ENCODE assay signal across 13 cellular contexts in genomic region chr15:67181221-67181639, GRCh38.
A peak's percentile ranks its signal among the peaks of the same experiment; 100 is the strongest.
DNase-seq lines count a peak whose midpoint lies in the region; ATAC-seq, FAIRE-seq and TF ChIP-seq lines count a peak whose summit lies in the region.
"Had no signal": no experiment of that assay in that cellular context is flagged by ENCODE, and none has a peak within 500 bp of the region (broad histone marks: within the 10 kb centered on the region; RNA-seq: fewer than 3 reads in every experiment).

No MANE protein-coding gene starts in this region.

- H3K27me3 ChIP-seq in IMR-90 (ENCODE audit: control insufficient read depth, insufficient read depth, low read length) = no peaks in the 10 kb centered on the region
- H3K27me3 ChIP-seq in H1 (replicated peaks in 1 of 4; ENCODE audit: control insufficient read depth in 3 of 4, extremely low read depth in 1 of 4, insufficient read depth in 3 of 4, low read length in 3 of 4) = no peaks in the 10 kb centered on the region
- no peaks in the 10 kb centered on the region for H3K27me3 ChIP-seq in osteoblast (ENCODE audit: insufficient read depth, low read length)
- no peaks in the 10 kb centered on the region for H3K27me3 ChIP-seq in tibial nerve
- H3K27me3 ChIP-seq: BLaER1 had no signal

- peak overlapping the region; percentile 45; the same call in 1 of the 2 replicates for H3K4ac ChIP-seq in IMR-90 (ENCODE audit: low read depth, low read length)
- H3K4ac ChIP-seq in H1 (replicated peaks; ENCODE audit: insufficient read length, low read depth, low read length) = no peak overlapping the region

- H3K23me2 ChIP-seq in H1 (ENCODE audit: low read depth, low read length) = no peaks in the 10 kb centered on the region

- TF ChIP-seq CTCF in GM12865 (IDR thresholded peaks at IDR 0.05; ENCODE audit: insufficient read depth, low read depth, low read length, missing control alignments) (peak; percentile 6), IMR-90 (conservative IDR thresholded peaks at IDR 0.05; ENCODE audit: low read depth, low read length) (no peak), H1 (IDR thresholded peaks at IDR 0.05; ENCODE audit: control extremely low read depth in 1 of 3, insufficient read depth in 1 of 3, low read depth in 1 of 3, low read length in 3 of 3) (peak in 2 of 3 experiments; percentile 3 to 36; a peak in 1 of 4 replicates), osteoblast (IDR thresholded peaks at IDR 0.05; ENCODE audit: extremely low read depth, low read depth, low read length) (no peak), tibial nerve (IDR thresholded peaks at IDR 0.05) (no peak)

- H3K9me1 ChIP-seq in IMR-90 (ENCODE audit: insufficient read depth, low read length) = peaks cover 65% of the 10 kb centered on the region

- ATAC-seq in IMR-90 (ENCODE audit: low read depth) = no peak

- no peak overlapping the region for H2AK9ac ChIP-seq in IMR-90 (replicated peaks; ENCODE audit: low read depth, low read length, poor library complexity)

- no peak for FAIRE-seq in H1 (lab: Jason Lieb, UNC)

- peaks cover 63 to 91% of the 10 kb centered on the region in 2 experiments for H3K79me1 ChIP-seq in IMR-90 (ENCODE audit: low read depth in 1 of 2, low read length in 2 of 2)
- H3K79me1 ChIP-seq in H1 (ENCODE audit: low read depth, low read length) = peaks cover 2% of the 10 kb centered on the region; the same call in 1 of the 2 replicates

- H4K5ac ChIP-seq in IMR-90 (ENCODE audit: low read depth, low read length) (no peak overlapping the region), H1 (ENCODE audit: insufficient read length, low read depth, low read length) (no peak overlapping the region)

- H2BK20ac ChIP-seq in IMR-90 (ENCODE audit: low read depth, low read length) = peak overlapping the region; percentile 12; the same call in 1 of the 2 replicates
- no peak overlapping the region for H2BK20ac ChIP-seq in H1 (ENCODE audit: low read length)

- dilution Hi-C loops in IMR-90 (cut with HindIII; ENCODE audit: low sequenced_read_pairs, unreplicated experiment) = no loop called here

- H3K4me2 ChIP-seq in IMR-90 (ENCODE audit: low read depth, low read length) = no peak overlapping the region
- H3K4me2 ChIP-seq in H1 (ENCODE audit: insufficient read depth in 1 of 2, low read depth in 2 of 2, low read length in 2 of 2) = no peak overlapping the region
- no peak overlapping the region for H3K4me2 ChIP-seq in osteoblast (ENCODE audit: insufficient read depth, low read length)
- H3K4me2 ChIP-seq: BLaER1 had no signal

- peak overlapping the region in 1 of 2 experiments; percentile 39; a peak in 3 of 4 replicates for H4K8ac ChIP-seq in IMR-90 (ENCODE audit: low read depth in 2 of 2, low read length in 2 of 2)
- no peak overlapping the region for H4K8ac ChIP-seq in H1 (ENCODE audit: extremely low read depth, insufficient read depth, low read length)

- H3K56ac ChIP-seq in IMR-90 (ENCODE audit: extremely low read depth, insufficient read depth, low read length) = no peak overlapping the region
- H3K56ac ChIP-seq in H1 (replicated peaks; ENCODE audit: insufficient read length, low read depth, low read length) = no peak overlapping the region

- H3K36me3 ChIP-seq in IMR-90 (ENCODE audit: control insufficient read depth, insufficient read depth, low read length) (peaks cover 75% of the 10 kb centered on the region), H1 (ENCODE audit: control insufficient read depth in 2 of 4, insufficient read depth in 4 of 4, low read length in 3 of 4) (no peaks in the 10 kb centered on the region; a peak in 2 of 8 replicates), osteoblast (ENCODE audit: insufficient read depth, low read length) (peaks cover 85% of the 10 kb centered on the region), tibial nerve (peaks cover 0 to 65% (median 0%) of the 10 kb centered on the region in 3 donors)

- H2BK15ac ChIP-seq in IMR-90 (ENCODE audit: low read depth, low read length) = no peak overlapping the region; the same call in 2 of the 3 replicates
- no peak overlapping the region for H2BK15ac ChIP-seq in H1 (ENCODE audit: low read length)

- BruUV-seq in IMR-90 (replicated peaks; lab: Mats Ljungman, UMichigan) = no TSS peak

- intact Hi-C loops in IMR-90 (cut with micrococcal nuclease) = no loop called here

- H2AK5ac ChIP-seq in IMR-90 (ENCODE audit: low read depth, low read length) = peak overlapping the region; percentile 76
- no peak overlapping the region for H2AK5ac ChIP-seq in H1 (ENCODE audit: low read depth, low read length)

- H3K27ac ChIP-seq in IMR-90 (ENCODE audit: insufficient read depth, low read length) (peak overlapping the region; percentile 37; the same call in 1 of the 2 replicates), H1 (ENCODE audit: low read depth, low read length) (no peak overlapping the region), osteoblast (ENCODE audit: low read depth, low read length) (peak overlapping the region; percentile 99), tibial nerve (no peak overlapping the region)
- H3K27ac ChIP-seq: BLaER1, parathyroid adenoma, SK-N-MC had no signal

- peaks cover 62% of the 10 kb centered on the region for H3K4me1 ChIP-seq in IMR-90 (ENCODE audit: control insufficient read depth, insufficient read depth, low read length)
- peaks cover 4 to 8% (median 6%) of the 10 kb centered on the region in 4 experiments for H3K4me1 ChIP-seq in H1 (replicated peaks in 1 of 4; ENCODE audit: control insufficient read depth in 3 of 4, insufficient read depth in 4 of 4, low read length in 3 of 4)
- H3K4me1 ChIP-seq in osteoblast (ENCODE audit: insufficient read depth, low read length) = peaks cover 66% of the 10 kb centered on the region
- peaks cover 0 to 48% (median 4%) of the 10 kb centered on the region in 4 donors for H3K4me1 ChIP-seq in tibial nerve
- H3K4me1 ChIP-seq: parathyroid adenoma had no signal

- H2AFZ ChIP-seq in IMR-90 (replicated peaks; ENCODE audit: low read length, poor library complexity) = no peak overlapping the region
- H2AFZ ChIP-seq in H1 (ENCODE audit: low read length) = no peak overlapping the region
- H2AFZ ChIP-seq in osteoblast (ENCODE audit: low read length) = no peak overlapping the region
- H2AFZ ChIP-seq: parathyroid adenoma had no signal

- in situ Hi-C loops in IMR-90 (cut with MboI; ENCODE audit: low sequenced_read_pairs) = no loop called here

- no peaks in the 10 kb centered on the region for H3K9me3 ChIP-seq in IMR-90 (ENCODE audit: control insufficient read depth, insufficient read depth, low read length)
- H3K9me3 ChIP-seq in H1 (ENCODE audit: insufficient read depth in 2 of 2, low read depth in 1 of 2, low read length in 1 of 2) = no peaks in the 10 kb centered on the region
- no peaks in the 10 kb centered on the region for H3K9me3 ChIP-seq in osteoblast (ENCODE audit: low read depth, low read length)
- H3K9me3 ChIP-seq in tibial nerve = no peaks in the 10 kb centered on the region
- H3K9me3 ChIP-seq: BLaER1 had no signal

- H3K79me2 ChIP-seq in H1 (ENCODE audit: control insufficient read depth in 1 of 2, insufficient read depth in 2 of 2, low read length in 2 of 2) (no peaks in the 10 kb centered on the region), osteoblast (ENCODE audit: insufficient read depth, low read length) (peaks cover 55% of the 10 kb centered on the region)
- H3K79me2 ChIP-seq: parathyroid adenoma had no signal

- H3K4me3 ChIP-seq in GM12865 (ENCODE audit: low read depth, low read length) (no peak overlapping the region), IMR-90 (ENCODE audit: insufficient read depth, low read depth, low read length) (no peak overlapping the region), H1 (ENCODE audit: extremely low read depth in 1 of 4, insufficient read depth in 2 of 4, low read depth in 3 of 4, low read length in 4 of 4) (no peak overlapping the region), osteoblast (ENCODE audit: insufficient read depth, low read length) (no peak overlapping the region), tibial nerve (no peak overlapping the region)
- H3K4me3 ChIP-seq: BLaER1, SK-N-MC had no signal

- DNase-seq in GM12865 (ENCODE audit: low read depth) (no peak), IMR-90 (no peak), H1 (ENCODE audit: low read depth in 1 of 2, low spot score in 2 of 2) (no peak), osteoblast (ENCODE audit: insufficient read length, low spot score, missing footprints) (peak; percentile 75), NCI-H128 (lab: John Stamatoyannopoulos, UW; ENCODE audit: unreplicated experiment) (no peak), EL (no peak), tibial nerve (ENCODE audit: low spot score in 2 of 2) (no peak)
- DNase-seq: effector memory CD4-positive, alpha-beta T cell; NCI-H2171 treated with DMSO at 0.1 percent for 48 hours; substantia nigra had no signal

- H2BK120ac ChIP-seq in IMR-90 (ENCODE audit: low read depth, low read length) (peak overlapping the region; percentile 24; the same call in 1 of the 2 replicates), H1 (replicated peaks; ENCODE audit: low read depth, low read length) (no peak overlapping the region)

- TF ChIP-seq EP300 in H1 (IDR thresholded peaks at IDR 0.05; ENCODE audit: borderline replicate concordance in 1 of 2, low read depth in 2 of 2, low read length in 2 of 2) (no peak), tibial nerve (IDR thresholded peaks at IDR 0.05) (no peak)

- WGBS in IMR-90 (ENCODE audit: extremely low coverage in 2 of 2, insufficient read length in 1 of 2), 2 experiments = 96% methylated on average over 9 of the region's 15 CpGs; no CpG with 5 or more reads in 1 of the 2 experiments
- WGBS in H1 (ENCODE audit: extremely low coverage in 1 of 2, insufficient coverage in 1 of 2, insufficient read length in 1 of 2, insufficient replicate concordance in 2 of 2, low coverage in 1 of 2, low lambda C conversion rate in 2 of 2, missing lambda C conversion rate in 1 of 2), 2 experiments = 97% methylated on average over 8 of the region's 15 CpGs; no CpG with 5 or more reads in 1 of the 2 experiments
- 90 to 95% methylated on average over 11 to 15 of the region's 15 CpGs for WGBS in tibial nerve, 2 donors

- CTCF ChIA-PET in IMR-90 (lab: Yijun Ruan, JAX) (no interaction called here), H1 (lab: Charles Lee; ENCODE audit: partially characterized antibody) (interaction anchor here (0.6 to 1.4 kb wide), 4 partner anchors 27 to 265 kb away, joined by 3 to 4 read pairs (median 3); no protein-coding TSS in a partner anchor)

- no peak for TF ChIP-seq POLR2A in IMR-90 (IDR thresholded peaks at IDR 0.05; ENCODE audit: low read depth, low read length)
- TF ChIP-seq POLR2A in H1 (IDR thresholded peaks at IDR 0.05; ENCODE audit: control extremely low read depth in 1 of 2, low read depth in 2 of 2, low read length in 2 of 2) = no peak
- no peak for TF ChIP-seq POLR2A in tibial nerve (IDR thresholded peaks at IDR 0.05)

- H3K23ac ChIP-seq in IMR-90 (ENCODE audit: low read depth, low read length) (no peak overlapping the region), H1 (ENCODE audit: insufficient read length) (no peak overlapping the region)

- H4K20me1 ChIP-seq in IMR-90 (ENCODE audit: insufficient read depth, low read length) = peaks cover 6% of the 10 kb centered on the region
- H4K20me1 ChIP-seq in H1 (replicated peaks in 1 of 2; ENCODE audit: control insufficient read depth in 1 of 2, insufficient read depth in 2 of 2, low read length in 2 of 2) = peaks cover 0 to 4% of the 10 kb centered on the region in 2 experiments
- H4K20me1 ChIP-seq in osteoblast (ENCODE audit: insufficient read depth, low read length) = no peaks in the 10 kb centered on the region

- H4K91ac ChIP-seq in IMR-90 (ENCODE audit: insufficient read depth, low read depth, low read length) (peak overlapping the region; percentile 20), H1 (replicated peaks; ENCODE audit: insufficient read length, low read length) (no peak overlapping the region)

- H2BK12ac ChIP-seq in H1 (ENCODE audit: low read depth, low read length) = no peak overlapping the region

- H3K14ac ChIP-seq in IMR-90 (replicated peaks; ENCODE audit: low read depth, low read length) (peak overlapping the region; percentile 43; the same call in 1 of the 2 replicates), H1 (ENCODE audit: insufficient read length) (no peak overlapping the region)

- POLR2A ChIA-PET in IMR-90 (lab: Charles Lee; ENCODE audit: unreplicated experiment) (no interaction called here), H1 (lab: Charles Lee; ENCODE audit: partially characterized antibody) (interaction anchor here (0.9 to 1.3 kb wide), 3 partner anchors 12 to 32 kb away, joined by 3 to 5 read pairs (median 3); no protein-coding TSS in a partner anchor)

- no peak overlapping the region for H3K9ac ChIP-seq in IMR-90 (ENCODE audit: low read depth, low read length)
- no peak overlapping the region for H3K9ac ChIP-seq in H1 (replicated peaks in 1 of 4; ENCODE audit: extremely low read depth in 1 of 4, low read depth in 3 of 4, low read length in 3 of 4)
- H3K9ac ChIP-seq: BLaER1, parathyroid adenoma had no signal

- H2BK5ac ChIP-seq in IMR-90 (ENCODE audit: low read depth, low read length, poor library complexity, severe bottlenecking) = peak overlapping the region; percentile 31
- H2BK5ac ChIP-seq in H1 (ENCODE audit: low read depth, low read length) = no peak overlapping the region

- no peak for TF ChIP-seq RAD21 in IMR-90 (IDR thresholded peaks at IDR 0.05; ENCODE audit: low read length)
- TF ChIP-seq RAD21 in H1 (IDR thresholded peaks at IDR 0.05 in 1 of 2, conservative IDR thresholded peaks at IDR 0.05 in 1 of 2; ENCODE audit: low read depth in 2 of 2, low read length in 2 of 2) = peak; percentile 33 to 46; a peak in 3 of 4 replicates

- H3K18ac ChIP-seq in IMR-90 (ENCODE audit: low read depth, low read length) (0 out of 2 replicates have a peak overlapping the region, but pooled peaks have one; percentile 14), H1 (ENCODE audit: extremely low read depth, low read length) (no peak overlapping the region)

Comparison
In these comparisons a context has a peak if more than half of its experiments do, and no peak if none do; other contexts are left out.
1. CTCF ChIP-seq: peak in GM12865 (single experiment) and H1 (2 of 3); none in IMR-90 (single experiment), osteoblast (single experiment) and tibial nerve (0 of 5).
2. H3K27ac ChIP-seq: peak in IMR-90 (single experiment) and osteoblast (single experiment); none in H1 (single experiment) and tibial nerve (0 of 4).